Comparison of ENCODE assay signal across 3 cellular contexts in genomic region chr2:133882159-133882558, GRCh38.
TF ChIP-seq lines count a peak whose summit lies in the region.

No MANE protein-coding gene starts in this region.

TF ChIP-seq in HEK293, 187 proteins besides CTCF, POLR2A, EP300 and RAD21:
- peak; percentile 51; the same call in 1 of the 2 replicates for TF ChIP-seq ZNF146 (tag by site-specific recombination; IDR thresholded peaks at IDR 0.05)
TF ChIP-seq in HEK293: peak in this region for 1; not testable (repeated sequence) for 186.

TF ChIP-seq in K562, 482 proteins besides CTCF, POLR2A, EP300 and RAD21:
- TF ChIP-seq ZNF146 (CRISPR knock-in tag; IDR thresholded peaks at IDR 0.05; ENCODE audit: unreplicated experiment), result peak; percentile 80

TF ChIP-seq in HepG2, 621 proteins besides CTCF, POLR2A, EP300 and RAD21:
- TF ChIP-seq MNT (IDR thresholded peaks at IDR 0.05), result peak; percentile 34; the same call in 1 of the 2 replicates
